In the genomic region with DNA sequence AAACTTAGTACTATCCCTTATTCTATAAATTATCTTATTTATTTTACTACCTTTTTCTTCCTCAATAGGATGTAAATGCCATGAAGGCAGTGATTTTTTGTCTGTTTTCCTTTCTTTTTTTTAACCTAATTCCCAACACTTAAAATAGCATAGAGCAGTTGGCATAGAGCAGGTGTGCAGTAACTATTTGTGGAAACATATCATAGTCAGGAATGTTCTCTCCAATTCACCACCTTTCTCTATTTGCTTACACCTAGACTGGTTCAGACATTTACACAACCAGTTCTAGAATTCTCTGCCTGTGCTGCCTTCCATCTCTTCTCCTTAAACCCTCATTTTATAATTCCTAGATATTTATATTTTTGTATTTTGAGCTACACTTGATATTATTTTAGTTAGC, we compare ENCODE assay signal across 28 cellular contexts.
"Had no signal": no experiment of that assay in that cellular context is flagged by ENCODE, and none has a peak within 500 bp of the region (broad histone marks: within the 10 kb centered on the region; RNA-seq: fewer than 3 reads in every experiment).

No MANE protein-coding gene starts in this region.

- H3K9me3 Mint-ChIP-seq: activated B cell treated with CpG ODN at 0.5 μM for 24 hours; activated CD4-positive, alpha-beta memory T cell treated with anti-CD3 and anti-CD28 coated beads, Interleukin-2, amount 10 ng/mL, durations not matched to agents 7 days and 5 days; activated CD4-positive, alpha-beta T cell treated with anti-CD3 and anti-CD28 coated beads, Interleukin-2, amount 10 ng/mL, durations not matched to agents 24 days and 14 days; activated naive CD4-positive, alpha-beta T cell treated with anti-CD3 and anti-CD28 coated beads, Interleukin-2, amount 10 ng/mL, durations not matched to agents 7 days and 5 days; activated naive CD4-positive, alpha-beta T cell treated with anti-CD3 and anti-CD28 coated beads, Interleukin-2, amount 50 U/mL, for 24 hours; activated naive CD8-positive, alpha-beta T cell treated with anti-CD3 and anti-CD28 coated beads, Interleukin-2, amount 10 ng/mL, durations not matched to agents 7 days and 5 days; activated naive CD8-positive, alpha-beta T cell treated with anti-CD3 and anti-CD28 coated beads, Interleukin-2, amount 50 U/mL, for 24 hours; activated T-cell treated with anti-CD3 and anti-CD28 coated beads, Interleukin-2, amount 50 U/mL, for 24 hours; activated T-helper 2 cell treated with anti-CD3 and anti-CD28 coated beads, Interferon-gamma antibody, Interleukin-2, Interleukin-4, amounts not matched to agents 10 μg/mL and 5 μg/mL and 100 μg/mL, durations not matched to agents 14 hours and 24 hours and 36 hours; brain; central memory CD8-positive, alpha-beta T cell; T-helper 1 cell treated with Interleukin-12 subunit alpha and Interleukin-12 subunit beta and Interleukin-4 antibody, amounts not matched to agents 30 μg/mL and 1 μg/mL, for 36 hours; T-helper 2 cell treated with Interferon-gamma antibody and Interleukin-4, amounts not matched to agents 5 μg/mL and 100 μg/mL, for 36 hours had no signal

- H3K36me3 Mint-ChIP-seq: activated CD8-positive, alpha-beta memory T cell treated with anti-CD3 and anti-CD28 coated beads, Interleukin-2, amount 10 ng/mL, durations not matched to agents 7 days and 5 days; activated naive CD4-positive, alpha-beta T cell treated with anti-CD3 and anti-CD28 coated beads, Interleukin-2, amount 10 ng/mL, durations not matched to agents 7 days and 5 days; activated naive CD4-positive, alpha-beta T cell treated with anti-CD3 and anti-CD28 coated beads, Interleukin-2, amount 50 U/mL, for 24 hours; activated naive CD8-positive, alpha-beta T cell; brain had no signal

- DNase-seq: activated B cell treated with CpG ODN at 0.5 μM for 24 hours; activated CD4-positive, alpha-beta memory T cell treated with anti-CD3 and anti-CD28 coated beads, Interleukin-2, amount 10 ng/mL, durations not matched to agents 7 days and 5 days; activated CD4-positive, alpha-beta T cell treated with anti-CD3 and anti-CD28 coated beads for 4 hours; activated CD4-positive, alpha-beta T cell treated with anti-CD3 and anti-CD28 coated beads, Interleukin-2, amount 10 ng/mL, durations not matched to agents 24 days and 14 days; activated CD4-positive, alpha-beta T cell treated with anti-CD3 and anti-CD28 coated beads, Interleukin-2, amount 50 U/mL, for 48 hours; activated CD4-positive, CD25-positive, alpha-beta regulatory T cell treated with anti-CD3 and anti-CD28 coated beads, Interleukin-2, amount 50 U/mL, for 72 hours; activated CD8-positive, alpha-beta memory T cell treated with anti-CD3 and anti-CD28 coated beads for 24 hours; activated CD8-positive, alpha-beta memory T cell treated with anti-CD3 and anti-CD28 coated beads, Interleukin-2, amount 10 ng/mL, durations not matched to agents 7 days and 5 days; activated CD8-positive, alpha-beta memory T cell treated with anti-CD3 and anti-CD28 coated beads, Interleukin-2, amount 50 U/mL, for 48 hours; activated CD8-positive, alpha-beta T cell treated with anti-CD3 and anti-CD28 coated beads, Interleukin-2, amount 10 ng/mL, durations not matched to agents 7 days and 5 days; activated effector memory CD4-positive, alpha-beta T cell treated with Interleukin-2 at 50 U/mL for 16 hours; activated gamma-delta T cell; activated naive CD4-positive, alpha-beta T cell treated with anti-CD3 and anti-CD28 coated beads, Interleukin-2, amount 10 ng/mL, durations not matched to agents 7 days and 5 days; activated naive CD4-positive, alpha-beta T cell treated with Interleukin-2 at 50 U/mL for 16 hours; activated naive CD8-positive, alpha-beta T cell treated with anti-CD3 and anti-CD28 coated beads, Interleukin-2, amount 10 ng/mL, durations not matched to agents 7 days and 5 days; activated naive CD8-positive, alpha-beta T cell treated with anti-CD3 and anti-CD28 coated beads, Interleukin-2, amount 50 U/mL, for 24 hours; activated T-cell treated with anti-CD3 and anti-CD28 coated beads, Interleukin-2, amount 50 U/mL, for 24 hours; activated T-cell treated with anti-CD3 and anti-CD28 coated beads, Interleukin-2, amount 50 U/mL, for 48 hours; amygdala; anterior cingulate cortex; T-helper 9 cell had no signal

- ATAC-seq: activated CD8-positive, alpha-beta memory T cell treated with anti-CD3 and anti-CD28 coated beads, Interleukin-2, amount 10 ng/mL, durations not matched to agents 7 days and 5 days; activated CD8-positive, alpha-beta T cell treated with anti-CD3 and anti-CD28 coated beads, Interleukin-2, amount 10 ng/mL, durations not matched to agents 7 days and 5 days had no signal

- H3K27me3 Mint-ChIP-seq: activated CD4-positive, alpha-beta T cell treated with anti-CD3 and anti-CD28 coated beads, Interleukin-2, amount 10 ng/mL, durations not matched to agents 24 days and 14 days; activated naive CD4-positive, alpha-beta T cell treated with anti-CD3 and anti-CD28 coated beads, Interleukin-2, amount 50 U/mL, for 24 hours had no signal

- H3K4me3 Mint-ChIP-seq: activated B cell treated with CpG ODN at 0.5 μM for 24 hours; activated CD4-positive, alpha-beta memory T cell treated with anti-CD3 and anti-CD28 coated beads, Interleukin-2, amount 10 ng/mL, durations not matched to agents 7 days and 5 days; activated CD4-positive, alpha-beta T cell treated with anti-CD3 and anti-CD28 coated beads, Interleukin-2, amount 10 ng/mL, durations not matched to agents 24 days and 14 days; activated CD8-positive, alpha-beta memory T cell treated with anti-CD3 and anti-CD28 coated beads, Interleukin-2, amount 10 ng/mL, durations not matched to agents 7 days and 5 days; activated CD8-positive, alpha-beta T cell treated with anti-CD3 and anti-CD28 coated beads, Interleukin-2, amount 10 ng/mL, durations not matched to agents 7 days and 5 days; activated naive CD4-positive, alpha-beta T cell treated with anti-CD3 and anti-CD28 coated beads, Interleukin-2, amount 10 ng/mL, durations not matched to agents 7 days and 5 days; activated naive CD4-positive, alpha-beta T cell treated with anti-CD3 and anti-CD28 coated beads, Interleukin-2, amount 50 U/mL, for 24 hours; activated naive CD8-positive, alpha-beta T cell; activated naive CD8-positive, alpha-beta T cell treated with anti-CD3 and anti-CD28 coated beads, Interleukin-2, amount 10 ng/mL, durations not matched to agents 7 days and 5 days; activated naive CD8-positive, alpha-beta T cell treated with anti-CD3 and anti-CD28 coated beads, Interleukin-2, amount 50 U/mL, for 24 hours; activated T-cell treated with anti-CD3 and anti-CD28 coated beads, Interleukin-2, amount 50 U/mL, for 24 hours; brain; central memory CD8-positive, alpha-beta T cell; T-helper 1 cell treated with Interleukin-12 subunit alpha and Interleukin-12 subunit beta and Interleukin-4 antibody, amounts not matched to agents 30 μg/mL and 1 μg/mL, for 36 hours; T-helper 2 cell treated with Interferon-gamma antibody and Interleukin-4, amounts not matched to agents 5 μg/mL and 100 μg/mL, for 36 hours had no signal

- H3K27ac Mint-ChIP-seq: activated B cell treated with CpG ODN at 0.5 μM for 24 hours; activated CD4-positive, alpha-beta memory T cell treated with anti-CD3 and anti-CD28 coated beads, Interleukin-2, amount 10 ng/mL, durations not matched to agents 7 days and 5 days; activated CD8-positive, alpha-beta memory T cell treated with anti-CD3 and anti-CD28 coated beads, Interleukin-2, amount 10 ng/mL, durations not matched to agents 7 days and 5 days; activated CD8-positive, alpha-beta T cell treated with anti-CD3 and anti-CD28 coated beads, Interleukin-2, amount 10 ng/mL, durations not matched to agents 7 days and 5 days; activated naive CD4-positive, alpha-beta T cell treated with anti-CD3 and anti-CD28 coated beads, Interleukin-2, amount 10 ng/mL, durations not matched to agents 7 days and 5 days; activated naive CD4-positive, alpha-beta T cell treated with anti-CD3 and anti-CD28 coated beads, Interleukin-2, amount 50 U/mL, for 24 hours; activated naive CD8-positive, alpha-beta T cell; activated naive CD8-positive, alpha-beta T cell treated with anti-CD3 and anti-CD28 coated beads, Interleukin-2, amount 10 ng/mL, durations not matched to agents 7 days and 5 days; activated naive CD8-positive, alpha-beta T cell treated with anti-CD3 and anti-CD28 coated beads, Interleukin-2, amount 50 U/mL, for 24 hours; activated T-cell treated with anti-CD3 and anti-CD28 coated beads, Interleukin-2, amount 50 U/mL, for 24 hours; activated T-helper 2 cell treated with anti-CD3 and anti-CD28 coated beads, Interferon-gamma antibody, Interleukin-2, Interleukin-4, amounts not matched to agents 10 μg/mL and 5 μg/mL and 100 μg/mL, durations not matched to agents 14 hours and 24 hours and 36 hours; brain; T-helper 1 cell treated with Interleukin-12 subunit alpha and Interleukin-12 subunit beta and Interleukin-4 antibody, amounts not matched to agents 30 μg/mL and 1 μg/mL, for 36 hours; T-helper 2 cell treated with Interferon-gamma antibody and Interleukin-4, amounts not matched to agents 5 μg/mL and 100 μg/mL, for 36 hours had no signal

- H3K4me1 Mint-ChIP-seq: brain had no signal
